25 cellular contexts compared by ENCODE assay signal in the genomic region with DNA sequence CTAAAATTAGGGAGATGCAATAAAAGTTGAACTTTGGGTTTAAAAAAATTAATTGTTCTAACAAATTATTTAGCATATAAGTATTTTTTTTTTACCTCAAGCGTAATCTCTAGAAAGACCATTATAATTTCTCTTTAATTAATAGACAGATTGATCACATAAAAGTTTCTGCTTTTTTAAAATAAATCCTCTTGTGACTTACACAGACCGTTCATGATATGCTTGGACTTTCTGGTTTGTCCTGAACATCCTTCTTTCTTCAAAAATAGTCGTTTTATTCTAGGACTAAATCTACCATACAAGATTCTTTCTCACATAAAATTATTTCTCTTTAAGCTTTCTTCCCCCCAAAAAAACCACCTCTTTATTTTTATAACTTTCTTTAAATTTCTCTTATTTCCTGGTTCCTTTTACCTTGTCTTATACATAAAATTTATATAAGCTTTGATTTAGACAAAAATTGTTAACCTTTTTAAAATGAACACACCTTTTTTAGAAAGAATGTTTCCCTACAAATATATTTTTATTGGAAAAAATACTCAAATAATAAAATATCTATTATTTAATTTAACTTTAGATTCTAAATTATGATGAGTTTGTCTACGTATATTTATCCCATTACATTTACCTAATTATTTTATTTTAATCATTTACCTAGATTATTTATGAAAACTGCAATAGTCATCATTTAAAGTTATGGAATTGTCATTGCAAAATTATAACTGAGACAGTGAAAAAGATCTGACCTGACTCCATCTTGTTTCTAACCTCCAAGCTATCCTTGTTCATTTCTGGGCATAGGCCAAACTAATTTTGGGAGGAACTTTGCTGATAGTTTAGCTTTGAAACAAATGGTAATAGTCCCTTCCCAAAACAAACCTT. TPM values are rescaled to one million over a fixed set of nuclear protein-coding genes. Genes with fewer than 3 reads are reported as not detected.
DNase-seq lines count a peak whose midpoint lies in the region; ATAC-seq, FAIRE-seq and TF ChIP-seq lines count a peak whose summit lies in the region.
"Had no signal": no experiment of that assay in that cellular context is flagged by ENCODE, and none has a peak within 500 bp of the region (broad histone marks: within the 10 kb centered on the region; RNA-seq: fewer than 3 reads in every experiment).

No MANE protein-coding gene starts in this region.

- TF ChIP-seq CTCF in NB4 (IDR thresholded peaks at IDR 0.05; ENCODE audit: low read depth, low read length), result no peak

- no peak for ATAC-seq in left colon
- ATAC-seq: activated T-cell treated with anti-CD3 and anti-CD28 coated beads, Interleukin-2, amount 50 U/mL, for 72 hours; left cardiac atrium had no signal

- H3K4me3 ChIP-seq in NB4 (ENCODE audit: low read depth, low read length), result no peak overlapping the region
- H3K4me3 ChIP-seq: cardiac muscle cell, GM23248, prostate gland, stomach, tibial artery had no signal

- FAIRE-seq in A204.1 (lab: Jason Lieb, UNC) (peak; percentile 91), colon (lab: Jason Lieb, UNC) (peak; percentile 61)

- TF ChIP-seq POLR2A in NB4 (IDR thresholded peaks at IDR 0.05; ENCODE audit: extremely low read depth, insufficient read length), result no peak

- peak; percentile 4 for DNase-seq in COR-L47 (lab: John Stamatoyannopoulos, UW)
- peak; percentile 15 for DNase-seq in NB4 (ENCODE audit: low read depth)
- DNase-seq in left colon, result no peak
- no peak for DNase-seq in T-helper 9 cell
- DNase-seq in hypothalamus (lab: John Stamatoyannopoulos, UW), result no peak
- no peak for DNase-seq in COLO829 (ENCODE audit: low spot score)
- DNase-seq: activated CD4-positive, alpha-beta T cell treated with anti-CD3 and anti-CD28 coated beads, Interleukin-2, amount 10 ng/mL, durations not matched to agents 7 days and 5 days; activated naive CD4-positive, alpha-beta T cell treated with anti-CD3 and anti-CD28 coated beads, Interleukin-2, amount 10 ng/mL, durations not matched to agents 7 days and 5 days; activated T-cell treated with anti-CD3 and anti-CD28 coated beads, Interleukin-2, amount 50 U/mL, for 72 hours; amygdala; CD4-positive, alpha-beta T cell; DMS79; glutamatergic neuron; GM23248; left cardiac atrium; mesenchymal stem cell; NCI-H1105; NCI-H2029; NK-92 treated with Interleukin-12 subunit alpha and Interleukin-12 subunit beta, amount 100 ng/mL, for 24 hours; stomach; tibial artery had no signal

- intact Hi-C loops in left colon (cut with DNase I, micrococcal nuclease), result no loop called here

RNA-seq across cellular contexts. Expression of gene PGRMC2, which starts 37.6 kb away (rescaled TPM):
- total RNA-seq in left colon, result 10 to 100 TPM; 79.8 to 90.1 TPM

Comparison
In these comparisons a context has a peak if more than half of its experiments do, and no peak if none do; other contexts are left out.
1. DNase-seq: peak in COR-L47 (single experiment) and NB4 (single experiment); none in left colon (0 of 2), T-helper 9 cell (single experiment), hypothalamus (0 of 51) and COLO829 (single experiment).